In the genomic region with DNA sequence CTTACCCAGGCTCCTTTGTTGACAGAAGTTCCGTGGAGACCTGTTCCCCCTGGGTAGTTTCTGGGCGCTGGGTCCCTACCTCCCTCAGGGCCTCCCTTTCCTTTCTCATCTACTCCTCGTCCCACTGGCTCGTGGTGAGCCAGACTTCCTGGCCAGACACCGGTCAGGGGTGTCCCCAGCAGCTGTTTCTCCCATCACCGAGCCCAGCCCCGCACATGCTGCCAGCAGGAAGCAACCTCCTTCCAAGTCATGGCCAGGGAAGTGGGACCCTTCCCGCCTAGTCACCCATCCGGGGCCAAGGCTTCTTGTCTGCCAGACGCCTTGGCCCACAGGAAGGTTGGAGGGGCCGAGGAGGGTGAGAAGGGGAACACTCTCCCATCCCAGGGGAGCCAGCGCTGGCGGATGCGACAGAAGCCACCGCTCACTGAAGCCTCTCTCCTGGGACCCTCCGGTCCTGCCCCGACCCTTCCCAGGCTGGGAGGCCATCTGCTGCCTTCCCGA, we compare ENCODE assay signal across 14 cellular contexts. TPM values are rescaled to one million over a fixed set of nuclear protein-coding genes. Genes with fewer than 3 reads are reported as not detected.
DNase-seq lines count a peak whose midpoint lies in the region; ATAC-seq, FAIRE-seq and TF ChIP-seq lines count a peak whose summit lies in the region.
"Had no signal": no experiment of that assay in that cellular context is flagged by ENCODE, and none has a peak within 500 bp of the region (broad histone marks: within the 10 kb centered on the region; RNA-seq: fewer than 3 reads in every experiment).

No MANE protein-coding gene starts in this region.

- H3K4me1 Mint-ChIP-seq in WTC11: peaks cover 71% of the 10 kb centered on the region

- CTCF ChIA-PET in WTC11 (lab: Charles Lee): interaction anchor here (1.0 to 1.5 kb wide), 3 partner anchors 9 to 66 kb away, joined by 3 to 5 read pairs (median 3); partner anchors contain the start of gene NCCRP1

- intact Hi-C loops in left cardiac atrium (cut with DNase I): no loop called here

- TF ChIP-seq POLR2A in GM12892 (IDR thresholded peaks at IDR 0.05; ENCODE audit: low read depth, low read length): no peak

- no peaks in the 10 kb centered on the region for H3K9me3 Mint-ChIP-seq in WTC11
- H3K9me3 Mint-ChIP-seq: activated T-cell treated with anti-CD3 and anti-CD28 coated beads, Interleukin-2, amount 50 U/mL, for 4 hours had no signal

- peak overlapping the region; percentile 63 for H3K9ac ChIP-seq in skeletal muscle satellite cell (ENCODE audit: low read depth, low read length)

- no peaks in the 10 kb centered on the region for H3K27me3 ChIP-seq in skeletal muscle satellite cell (ENCODE audit: control insufficient read depth, insufficient read depth, low read length)

- no peaks in the 10 kb centered on the region for H3K36me3 ChIP-seq in skeletal muscle satellite cell (ENCODE audit: insufficient read depth, low read length)

- H3K4me3 Mint-ChIP-seq in WTC11: no peak overlapping the region
- H3K4me3 Mint-ChIP-seq: activated T-cell treated with anti-CD3 and anti-CD28 coated beads, Interleukin-2, amount 50 U/mL, for 4 hours had no signal

- H3K36me3 Mint-ChIP-seq in WTC11: no peaks in the 10 kb centered on the region

- peak overlapping the region; percentile 39 for H3K4me3 ChIP-seq in skeletal muscle satellite cell (ENCODE audit: low read length)
- H3K4me3 ChIP-seq: coronary artery had no signal

- H3K27me3 Mint-ChIP-seq in WTC11 (ENCODE audit: low read depth): no peaks in the 10 kb centered on the region

- peak overlapping the region; percentile 92 for H3K27ac Mint-ChIP-seq in WTC11

- H3K9me3 ChIP-seq in skeletal muscle satellite cell (replicated peaks; ENCODE audit: low read length): no peaks in the 10 kb centered on the region

- H3K4me2 ChIP-seq in skeletal muscle satellite cell (ENCODE audit: low read length): peak overlapping the region; percentile 63

- POLR2A ChIA-PET in WTC11 (lab: Charles Lee): no interaction called here

- FAIRE-seq in GM12892 (lab: Jason Lieb, UNC): peak; percentile 14
- FAIRE-seq: GM18507 had no signal

- no peak for ATAC-seq in WTC11
- peak; percentile 50 to 54 for ATAC-seq in left cardiac atrium
- ATAC-seq in HG03571 (IDR thresholded peaks at IDR 0.05; ENCODE audit: unreplicated experiment): no peak
- ATAC-seq in HG02885 (IDR thresholded peaks at IDR 0.05; ENCODE audit: poor library complexity, unreplicated experiment): no peak
- no peak for ATAC-seq in HG02623 (IDR thresholded peaks at IDR 0.05; ENCODE audit: unreplicated experiment)
- no peak for ATAC-seq in HG02840 (IDR thresholded peaks at IDR 0.05; ENCODE audit: low FRiP score, unreplicated experiment)
- ATAC-seq: activated T-cell treated with anti-CD3 and anti-CD28 coated beads, Interleukin-2, amount 50 U/mL, for 4 hours had no signal

- peaks cover 42% of the 10 kb centered on the region for H3K4me1 ChIP-seq in skeletal muscle satellite cell (ENCODE audit: control insufficient read depth, insufficient read depth, low read length)

- no peak for DNase-seq in GM12892 (ENCODE audit: insufficient read length)
- DNase-seq in WTC11 (ENCODE audit: low spot score): no peak
- peak; percentile 70 for DNase-seq in left cardiac atrium
- DNase-seq: activated T-cell treated with anti-CD3 and anti-CD28 coated beads, Interleukin-2, amount 50 U/mL, for 4 hours; NCI-H526; occipital lobe had no signal

- TF ChIP-seq CTCF in WTC11 (IDR thresholded peaks at IDR 0.05): no peak

TF ChIP-seq in WTC11, 78 proteins besides CTCF, POLR2A, EP300 and RAD21 (continues in another document):
- TF ChIP-seq ZNF232 (CRISPR knock-in tag; IDR thresholded peaks at IDR 0.05) (no peak), ZNF416 (CRISPR knock-in tag; IDR thresholded peaks at IDR 0.05) (no peak), ZNF138 (CRISPR knock-in tag; conservative IDR thresholded peaks at IDR 0.05) (no peak), ARID4B (CRISPR knock-in tag; IDR thresholded peaks at IDR 0.05; ENCODE audit: borderline replicate concordance) (no peak), ZMAT4 (CRISPR knock-in tag; IDR thresholded peaks at IDR 0.05) (no peak)
- TF ChIP-seq, protein P1, sequence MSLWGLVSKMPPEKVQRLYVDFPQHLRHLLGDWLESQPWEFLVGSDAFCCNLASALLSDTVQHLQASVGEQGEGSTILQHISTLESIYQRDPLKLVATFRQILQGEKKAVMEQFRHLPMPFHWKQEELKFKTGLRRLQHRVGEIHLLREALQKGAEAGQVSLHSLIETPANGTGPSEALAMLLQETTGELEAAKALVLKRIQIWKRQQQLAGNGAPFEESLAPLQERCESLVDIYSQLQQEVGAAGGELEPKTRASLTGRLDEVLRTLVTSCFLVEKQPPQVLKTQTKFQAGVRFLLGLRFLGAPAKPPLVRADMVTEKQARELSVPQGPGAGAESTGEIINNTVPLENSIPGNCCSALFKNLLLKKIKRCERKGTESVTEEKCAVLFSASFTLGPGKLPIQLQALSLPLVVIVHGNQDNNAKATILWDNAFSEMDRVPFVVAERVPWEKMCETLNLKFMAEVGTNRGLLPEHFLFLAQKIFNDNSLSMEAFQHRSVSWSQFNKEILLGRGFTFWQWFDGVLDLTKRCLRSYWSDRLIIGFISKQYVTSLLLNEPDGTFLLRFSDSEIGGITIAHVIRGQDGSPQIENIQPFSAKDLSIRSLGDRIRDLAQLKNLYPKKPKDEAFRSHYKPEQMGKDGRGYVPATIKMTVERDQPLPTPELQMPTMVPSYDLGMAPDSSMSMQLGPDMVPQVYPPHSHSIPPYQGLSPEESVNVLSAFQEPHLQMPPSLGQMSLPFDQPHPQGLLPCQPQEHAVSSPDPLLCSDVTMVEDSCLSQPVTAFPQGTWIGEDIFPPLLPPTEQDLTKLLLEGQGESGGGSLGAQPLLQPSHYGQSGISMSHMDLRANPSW (CRISPR knock-in tag; conservative IDR thresholded peaks at IDR 0.05; ENCODE audit: low read depth): no peak
- TF ChIP-seq, protein P2, sequence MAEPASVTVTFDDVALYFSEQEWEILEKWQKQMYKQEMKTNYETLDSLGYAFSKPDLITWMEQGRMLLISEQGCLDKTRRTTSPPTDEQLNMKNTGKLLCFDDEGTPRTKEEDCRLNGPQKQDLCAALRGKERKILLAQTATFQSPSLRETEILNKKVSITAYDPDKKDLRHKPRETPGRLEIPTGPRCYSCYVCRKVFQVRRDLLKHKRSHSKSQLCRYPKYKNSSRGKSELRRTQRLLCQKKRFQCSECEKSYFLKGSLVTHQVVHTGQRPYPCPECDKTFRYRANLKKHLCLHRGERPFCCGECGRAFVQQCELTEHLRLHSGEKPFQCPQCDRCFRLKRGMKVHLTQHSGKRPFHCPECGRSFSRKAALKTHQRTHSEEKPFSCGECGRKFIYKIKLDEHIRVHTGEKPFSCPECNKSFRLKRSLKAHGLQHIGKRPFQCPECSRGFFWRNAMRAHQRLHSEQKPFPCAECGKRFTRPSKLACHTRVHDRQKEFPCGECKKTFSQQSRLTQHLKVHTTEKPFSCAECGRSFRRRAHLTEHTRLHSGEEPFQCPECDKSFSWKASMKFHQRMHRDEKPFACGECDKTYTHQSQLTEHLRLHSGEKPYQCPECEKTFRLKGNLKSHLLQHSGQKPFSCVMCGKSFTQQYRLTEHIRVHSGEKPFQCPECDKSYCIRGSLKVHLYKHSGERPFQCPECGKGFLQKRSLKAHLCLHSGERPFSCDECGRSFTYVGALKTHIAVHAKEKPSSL (CRISPR knock-in tag; conservative IDR thresholded peaks at IDR 0.05): no peak

RNA-seq across cellular contexts. Expression of gene PAK4, which starts 5.7 kb away (rescaled TPM):
- 2.3 TPM for polyA plus RNA-seq in GM12892 (2012; ENCODE audit: missing spikeins)
- total RNA-seq in WTC11 (2021): 69.8 to 77.7 TPM (median 73.9 TPM) in 3 replicates
- 10 to 100 TPM; 15.8 to 17.2 TPM for total RNA-seq in left cardiac atrium
- total RNA-seq in skeletal muscle satellite cell (2012; rRNA removed): 12.4 and 13.3 TPM in 2 replicates

RNA-seq across cellular contexts. Expression of gene ACP7, which starts 47.1 kb away (rescaled TPM):
- not detected for polyA plus RNA-seq in GM12892 (2012; ENCODE audit: missing spikeins)
- total RNA-seq in WTC11 (2021) (0.09 to 0.11 TPM (median 0.11 TPM) in 3 replicates), left cardiac atrium (not detected)
- total RNA-seq in skeletal muscle satellite cell (2012; rRNA removed): 0.22 and 2.5 TPM in 2 replicates
- total RNA-seq: occipital lobe; T-helper 2 cell treated with Interferon-gamma antibody and Interleukin-4, amounts not matched to agents 100 ng/mL and 5 ng/mL, for 36 hours had no signal

Comparison
In these comparisons a context has a peak if more than half of its experiments do, and no peak if none do; other contexts are left out.
1. ATAC-seq: peak in left cardiac atrium (2 of 2); none in WTC11 (single experiment), HG03571 (single experiment), HG02885 (single experiment), HG02623 (single experiment) and HG02840 (single experiment).